In genomic region chr3:185929192-185930151, GRCh38 we compare ENCODE assay signal across 10 cellular contexts. TPM values are rescaled to one million over a fixed set of nuclear protein-coding genes. Genes with fewer than 3 reads are reported as not detected.
A peak's percentile ranks its signal among the peaks of the same experiment; 100 is the strongest.
DNase-seq lines count a peak whose midpoint lies in the region; ATAC-seq and TF ChIP-seq lines count a peak whose summit lies in the region.
"Had no signal": no experiment of that assay in that cellular context is flagged by ENCODE, and none has a peak within 500 bp of the region (broad histone marks: within the 10 kb centered on the region; RNA-seq: fewer than 3 reads in every experiment).

No MANE protein-coding gene starts in this region.

- intact Hi-C loops in stomach (cut with DNase I; ENCODE audit: low total_unique reads) (no loop called here), aorta (cut with DNase I) (loop anchor here in 1 of 2 donors (10.0 kb wide), 1 partner anchor 1015 kb away; no protein-coding TSS in a partner anchor)

- H3K9me3 Mint-ChIP-seq in activated CD4-positive, alpha-beta T cell treated with anti-CD3 and anti-CD28 coated beads, Interleukin-2, amount 10 ng/mL, durations not matched to agents 7 days and 5 days = no peaks in the 10 kb centered on the region
- no peaks in the 10 kb centered on the region for H3K9me3 Mint-ChIP-seq in activated naive CD8-positive, alpha-beta T cell (ENCODE audit: low read depth)

- no peaks in the 10 kb centered on the region for H3K27me3 ChIP-seq in stomach
- H3K27me3 ChIP-seq in aorta (ENCODE audit: control insufficient read depth in 1 of 2, insufficient read depth in 2 of 2, low read length in 1 of 2) = no peaks in the 10 kb centered on the region

- 3 to 7% (median 5%) methylated on average over 3 of the region's 3 CpGs for WGBS in stomach, 5 donors
- WGBS in aorta, 2 donors = 7 to 10% methylated on average over 3 of the region's 3 CpGs

- POLR2A ChIA-PET in activated CD4-positive, alpha-beta T cell treated with anti-CD3 and anti-CD28 coated beads, Interleukin-2, amount 10 ng/mL, durations not matched to agents 7 days and 5 days (lab: Charles Lee) = no interaction called here

- H3K36me3 Mint-ChIP-seq in activated CD4-positive, alpha-beta T cell treated with anti-CD3 and anti-CD28 coated beads, Interleukin-2, amount 10 ng/mL, durations not matched to agents 7 days and 5 days (ENCODE audit: low read depth) = peaks cover 87% of the 10 kb centered on the region
- H3K36me3 Mint-ChIP-seq in activated naive CD8-positive, alpha-beta T cell = peaks cover 40% of the 10 kb centered on the region

- peaks cover 92% of the 10 kb centered on the region for H3K4me1 Mint-ChIP-seq in activated CD4-positive, alpha-beta T cell treated with anti-CD3 and anti-CD28 coated beads, Interleukin-2, amount 10 ng/mL, durations not matched to agents 7 days and 5 days
- peaks cover 96% of the 10 kb centered on the region for H3K4me1 Mint-ChIP-seq in activated naive CD8-positive, alpha-beta T cell (ENCODE audit: low read depth)

- no peak for TF ChIP-seq POLR2A in stomach (IDR thresholded peaks at IDR 0.05)

- H3K36me3 ChIP-seq in stomach (peaks cover 10 to 32% (median 18%) of the 10 kb centered on the region in 4 donors), aorta (ENCODE audit: control insufficient read depth in 1 of 2, insufficient read depth in 2 of 2, low read length in 1 of 2) (no peaks in the 10 kb centered on the region)

- H3K9me3 ChIP-seq in iPS-18c (ENCODE audit: control insufficient read depth, insufficient read depth, low read length) (no peaks in the 10 kb centered on the region), stomach (no peaks in the 10 kb centered on the region), aorta (ENCODE audit: control insufficient read depth, low read length) (no peaks in the 10 kb centered on the region)

- H3K27ac Mint-ChIP-seq in activated CD4-positive, alpha-beta T cell treated with anti-CD3 and anti-CD28 coated beads, Interleukin-2, amount 10 ng/mL, durations not matched to agents 7 days and 5 days = peak overlapping the region; percentile 82
- peak overlapping the region; percentile 84 for H3K27ac Mint-ChIP-seq in activated naive CD8-positive, alpha-beta T cell

- peak overlapping the region; percentile 31 for H3K4me3 Mint-ChIP-seq in activated CD4-positive, alpha-beta T cell treated with anti-CD3 and anti-CD28 coated beads, Interleukin-2, amount 10 ng/mL, durations not matched to agents 7 days and 5 days
- H3K4me3 Mint-ChIP-seq in activated naive CD8-positive, alpha-beta T cell = peak overlapping the region; percentile 99

- peak overlapping the region; percentile 25; the same call in 1 of the 2 replicates for H3K4me3 ChIP-seq in iPS-18c (ENCODE audit: insufficient read depth, low read depth, low read length)
- peak overlapping the region in 2 of 4 donors; percentile 14 to 29 for H3K4me3 ChIP-seq in stomach
- peak overlapping the region in 1 of 2 donors; percentile 1 for H3K4me3 ChIP-seq in aorta (ENCODE audit: low read length in 2 of 2)

- DNase-seq in activated CD4-positive, alpha-beta T cell treated with anti-CD3 and anti-CD28 coated beads, Interleukin-2, amount 10 ng/mL, durations not matched to agents 7 days and 5 days = no peak
- DNase-seq in activated CD4-positive, alpha-beta T cell treated with anti-CD3 and anti-CD28 coated beads for 48 hours = no peak
- no peak for DNase-seq in stomach
- DNase-seq in NCI-H2171 treated with DMSO at 0.1 percent for 48 hours (lab: John Stamatoyannopoulos, UW) = no peak
- no peak for DNase-seq in activated gamma-delta T cell treated with Interleukin-2 at 50 U/mL for 16 hours
- DNase-seq in aorta = no peak
- DNase-seq: stimulated activated CD4-positive, alpha-beta T cell treated with anti-CD3 and anti-CD28 coated beads, Interleukin-4, amount 100 ng/mL, for 1 hour had no signal

- peak overlapping the region in 3 of 5 donors; percentile 12 to 33 (median 25) for H3K27ac ChIP-seq in stomach
- H3K27ac ChIP-seq in aorta (ENCODE audit: low read depth in 1 of 2, low read length in 2 of 2) = peak overlapping the region in 1 of 2 donors; percentile 3

- ATAC-seq in aorta (ENCODE audit: low FRiP score) = no peak
- ATAC-seq: HCT116 had no signal

- no peak for TF ChIP-seq CTCF in stomach (IDR thresholded peaks at IDR 0.05)

- no peak for TF ChIP-seq EP300 in stomach (IDR thresholded peaks at IDR 0.05)

- H3K4me1 ChIP-seq in stomach (peaks cover 83 to 100% (median 94%) of the 10 kb centered on the region in 4 donors), aorta (ENCODE audit: control insufficient read depth in 1 of 2, insufficient read depth in 2 of 2, low read length in 2 of 2) (peaks cover 4 to 13% of the 10 kb centered on the region in 2 donors)

- CTCF ChIA-PET in activated CD4-positive, alpha-beta T cell treated with anti-CD3 and anti-CD28 coated beads, Interleukin-2, amount 10 ng/mL, durations not matched to agents 7 days and 5 days (lab: Charles Lee) = interaction anchor here (0.6 kb wide), 1 partner anchor 330 kb away, joined by 5 read pairs; no protein-coding TSS in a partner anchor

- no peaks in the 10 kb centered on the region for H3K27me3 Mint-ChIP-seq in activated CD4-positive, alpha-beta T cell treated with anti-CD3 and anti-CD28 coated beads, Interleukin-2, amount 10 ng/mL, durations not matched to agents 7 days and 5 days
- no peaks in the 10 kb centered on the region for H3K27me3 Mint-ChIP-seq in activated naive CD8-positive, alpha-beta T cell

RNA-seq across cellular contexts. Expression of gene TRA2B, which starts 8.3 kb away (rescaled TPM):
- 100 to 1,000 TPM; 224 to 284 TPM for total RNA-seq in activated CD4-positive, alpha-beta T cell treated with anti-CD3 and anti-CD28 coated beads, Interleukin-2, amount 10 ng/mL, durations not matched to agents 7 days and 5 days
- total RNA-seq in stomach (100 to 1,000 TPM in 4 of 5 donors, 10 to 100 TPM in 1; 98.1 to 298 (median 208) TPM), aorta (100 to 1,000 TPM; 104 to 150 TPM)
- polyA plus RNA-seq in stomach (10 to 100 TPM; 55.8 to 59.6 (median 57.8) TPM), aorta (10 to 100 TPM; 77.4 to 77.9 TPM)
